Comparison of ENCODE assay signal across 9 cellular contexts in genomic region chr17:78141437-78142112, GRCh38. TPM values are rescaled to one million over a fixed set of nuclear protein-coding genes. Genes with fewer than 3 reads are reported as not detected.
A peak's percentile ranks its signal among the peaks of the same experiment; 100 is the strongest.
DNase-seq lines count a peak whose midpoint lies in the region; TF ChIP-seq lines count a peak whose summit lies in the region.
"Had no signal": no experiment of that assay in that cellular context is flagged by ENCODE, and none has a peak within 500 bp of the region (broad histone marks: within the 10 kb centered on the region; RNA-seq: fewer than 3 reads in every experiment).

No MANE protein-coding gene starts in this region.

- peaks cover 8% of the 10 kb centered on the region; the same call in 1 of the 2 replicates for H3K79me2 ChIP-seq in MM.1S (ENCODE audit: low read length)

- H3K36me3 ChIP-seq in MM.1S (replicated peaks; ENCODE audit: insufficient read depth, low read length): no peaks in the 10 kb centered on the region
- H3K36me3 ChIP-seq in uterus: no peaks in the 10 kb centered on the region

- peak overlapping the region; percentile 88 for H3K27ac Mint-ChIP-seq in dendritic cell treated with granulocyte-macrophage colony-stimulating factor and Interleukin-4, amounts not matched to agents 40 ng/mL and 50 ng/mL, for 4 days

- peaks cover 39% of the 10 kb centered on the region for H3K36me3 Mint-ChIP-seq in dendritic cell treated with granulocyte-macrophage colony-stimulating factor and Interleukin-4, amounts not matched to agents 40 ng/mL and 50 ng/mL, for 4 days (ENCODE audit: low read depth)

- H3K27me3 ChIP-seq in MM.1S (replicated peaks; ENCODE audit: insufficient read depth, low read length) (no peaks in the 10 kb centered on the region), uterus (no peaks in the 10 kb centered on the region)

- no peaks in the 10 kb centered on the region for H3K9me2 ChIP-seq in MM.1S (replicated peaks; ENCODE audit: insufficient read depth, low read length)

- H3K9me3 ChIP-seq in MM.1S (replicated peaks; ENCODE audit: insufficient read depth, low read length) (no peaks in the 10 kb centered on the region), uterus (no peaks in the 10 kb centered on the region)

- H3K4me1 Mint-ChIP-seq in dendritic cell treated with granulocyte-macrophage colony-stimulating factor and Interleukin-4, amounts not matched to agents 40 ng/mL and 50 ng/mL, for 4 days (ENCODE audit: low read depth): peaks cover 98% of the 10 kb centered on the region

- 0 out of 2 replicates have a peak, but pooled peaks cover 2% of the 10 kb centered on the region for H4K20me1 ChIP-seq in MM.1S (ENCODE audit: insufficient read depth, low read length)

- no peaks in the 10 kb centered on the region for H3K9me3 Mint-ChIP-seq in dendritic cell treated with granulocyte-macrophage colony-stimulating factor and Interleukin-4, amounts not matched to agents 40 ng/mL and 50 ng/mL, for 4 days

- TF ChIP-seq CTCF in MM.1S (IDR thresholded peaks at IDR 0.05; ENCODE audit: low read length) (no peak), uterus (IDR thresholded peaks at IDR 0.05) (no peak)

- intact Hi-C loops in dendritic cell treated with granulocyte-macrophage colony-stimulating factor and Interleukin-4, amounts not matched to agents 40 ng/mL and 50 ng/mL, for 4 days (cut with micrococcal nuclease): no loop called here
- intact Hi-C loops in uterus (cut with DNase I; ENCODE audit: low total_unique reads): no loop called here

- no peak for TF ChIP-seq POLR2A in uterus (IDR thresholded peaks at IDR 0.05)

- DNase-seq in MM.1S (no peak), uterus (no peak), COR-L47 (lab: John Stamatoyannopoulos, UW) (no peak)
- DNase-seq: activated CD4-positive, alpha-beta T cell treated with anti-CD3 and anti-CD28 coated beads for 4 hours; NCI-H1436 treated with DMSO at 0.1 percent for 48 hours; stimulated activated CD4-positive, alpha-beta T cell treated with anti-CD3 and anti-CD28 coated beads, Interleukin-12 subunit alpha, Interleukin-12 subunit beta, amount 100 ng/mL, for 4 hours; stimulated activated CD8-positive, alpha-beta memory T cell treated with anti-CD3 and anti-CD28 coated beads, Interleukin-4, amount 100 ng/mL, for 48 hours had no signal

- no peak overlapping the region for H2AFZ ChIP-seq in MM.1S (ENCODE audit: low read length)

- peaks cover 74% of the 10 kb centered on the region for H3F3A ChIP-seq in MM.1S (ENCODE audit: insufficient read depth, low read length)

- H3K4me2 ChIP-seq in MM.1S (ENCODE audit: low read depth, low read length): peak overlapping the region; percentile 22; the same call in 1 of the 2 replicates

- H3K27ac ChIP-seq in MM.1S (ENCODE audit: low read length) (no peak overlapping the region; the same call in 1 of the 2 replicates), skin epidermis (peak overlapping the region in 20 of 21 experiments; percentile 62 to 88 (median 76)), uterus (no peak overlapping the region)

- H3K4me3 Mint-ChIP-seq in dendritic cell treated with granulocyte-macrophage colony-stimulating factor and Interleukin-4, amounts not matched to agents 40 ng/mL and 50 ng/mL, for 4 days: peak overlapping the region; percentile 6

- no peaks in the 10 kb centered on the region for H3K27me3 Mint-ChIP-seq in dendritic cell treated with granulocyte-macrophage colony-stimulating factor and Interleukin-4, amounts not matched to agents 40 ng/mL and 50 ng/mL, for 4 days

- H3K4me1 ChIP-seq in MM.1S (ENCODE audit: low read length) (peaks cover 49% of the 10 kb centered on the region), uterus (peaks cover 0 to 4% of the 10 kb centered on the region in 2 donors)

- no peak overlapping the region for H3K9ac ChIP-seq in MM.1S (ENCODE audit: low read length)

- H3K4me3 ChIP-seq in MM.1S (ENCODE audit: low read length): no peak overlapping the region
- peak overlapping the region in 4 of 7 experiments; percentile 3 to 27 (median 14) for H3K4me3 ChIP-seq in skin epidermis
- H3K4me3 ChIP-seq in uterus: no peak overlapping the region

RNA-seq across cellular contexts. Expression of gene C17orf99, which starts 4.6 kb away (rescaled TPM):
- total RNA-seq in uterus: under 1 TPM in 1 of 4 donors, not detected in 3; 0.62 TPM

RNA-seq across cellular contexts. Expression of gene TMC8, which starts 11.0 kb away (rescaled TPM):
- total RNA-seq in uterus: 10 to 100 TPM in 1 of 4 donors, 1 to 10 TPM in 2, under 1 TPM in 1; 0.51 to 20.1 (median 3.1) TPM

RNA-seq across cellular contexts. Expression of gene TMC6, which starts 13.0 kb away (rescaled TPM):
- total RNA-seq in uterus: 10 to 100 TPM in 3 of 4 donors, 1 to 10 TPM in 1; 8.2 to 56.1 (median 16.1) TPM

RNA-seq across cellular contexts. Expression of gene SYNGR2, which starts 26.8 kb away (rescaled TPM):
- 10 to 100 TPM; 16.7 to 83.2 (median 49.1) TPM for total RNA-seq in uterus

RNA-seq across cellular contexts. Expression of gene TK1, which starts 45.3 kb away (rescaled TPM):
- total RNA-seq in uterus: 10 to 100 TPM in 1 of 4 donors, 1 to 10 TPM in 1, not detected in 2; 1.4 to 40.8 TPM

Comparison
In these comparisons a context has a peak if more than half of its experiments do, and no peak if none do; other contexts are left out.
1. H3K27ac ChIP-seq: peak in skin epidermis (20 of 21); none in MM.1S (single experiment) and uterus (0 of 2).
2. H3K4me3 ChIP-seq: peak in skin epidermis (4 of 7); none in MM.1S (single experiment) and uterus (0 of 2).